Comparison of ENCODE assay signal across 23 cellular contexts in the genomic region with DNA sequence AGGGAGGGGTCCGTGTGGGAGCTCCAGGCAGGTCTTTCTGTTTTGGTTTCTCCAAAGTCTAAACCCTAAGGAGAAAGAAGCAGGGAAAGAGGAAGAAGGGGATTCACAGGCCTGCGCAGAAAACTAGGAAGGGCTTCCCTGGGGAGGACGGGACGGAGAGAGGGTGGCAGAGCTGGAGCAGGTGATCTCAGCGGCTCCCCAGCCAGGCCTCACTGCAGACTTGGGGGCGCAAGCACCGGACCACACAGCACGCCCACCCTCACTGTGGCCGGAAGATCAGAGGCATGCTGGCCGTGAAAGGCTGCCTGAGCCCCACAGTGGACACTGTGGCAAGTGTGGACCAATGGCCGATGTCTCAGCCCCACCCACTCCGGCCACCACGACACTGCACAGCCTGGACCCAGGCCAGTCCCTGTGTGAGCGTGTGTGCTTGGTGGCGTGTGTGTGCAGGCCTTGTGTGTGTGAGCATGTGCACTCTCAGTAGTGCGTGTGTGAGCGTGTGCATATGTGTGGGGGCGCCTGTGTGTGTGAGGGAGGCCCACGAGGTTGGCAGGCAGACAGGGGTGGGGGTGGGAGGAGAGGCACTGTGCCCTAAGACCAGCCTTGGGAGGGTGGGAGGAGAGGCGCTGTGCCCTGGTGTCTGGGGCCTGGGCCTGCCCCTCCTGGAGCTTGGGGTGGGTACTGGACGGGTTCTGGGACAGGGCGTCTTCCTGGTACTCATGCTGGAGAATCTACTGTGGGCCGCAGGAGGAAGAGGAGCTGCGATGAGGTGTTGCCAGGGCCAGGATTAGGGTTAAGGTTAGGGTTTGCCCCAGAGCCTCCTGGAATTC. TPM values are rescaled to one million over a fixed set of nuclear protein-coding genes. Genes with fewer than 3 reads are reported as not detected.
"Had no signal": no experiment of that assay in that cellular context is flagged by ENCODE, and none has a peak within 500 bp of the region (broad histone marks: within the 10 kb centered on the region; RNA-seq: fewer than 3 reads in every experiment).

No MANE protein-coding gene starts in this region.

- H3K27me3 ChIP-seq: right lobe of liver, testis, transverse colon, uterus had no signal

- H3K9me3 ChIP-seq: heart left ventricle, left lung, mucosa of descending colon, right lobe of liver, testis, transverse colon, uterus had no signal

- H3K36me3 ChIP-seq: heart left ventricle, left lung, right lobe of liver, transverse colon, uterus, WERI-Rb-1 had no signal

- ATAC-seq: activated CD4-positive, CD25-positive, alpha-beta regulatory T cell treated with anti-CD3 and anti-CD28 coated beads, Interleukin-2, amount 50 U/mL, for 24 hours; foreskin keratinocyte; heart left ventricle; left lung; right lobe of liver; stimulated activated naive CD8-positive, alpha-beta T cell treated with anti-CD3 and anti-CD28 coated beads, Interleukin-15, Interleukin-2, amounts not matched to agents 100 U/mL and 50 U/mL, for 24 hours had no signal

- H3K27ac ChIP-seq: foreskin keratinocyte, heart left ventricle, left lung, right lobe of liver, testis, transverse colon, uterus, WERI-Rb-1 had no signal

- DNase-seq: activated CD4-positive, alpha-beta T cell treated with anti-CD3 and anti-CD28 coated beads for 48 hours; activated CD4-positive, alpha-beta T cell treated with anti-CD3 and anti-CD28 coated beads, Interleukin-2, amount 50 U/mL, for 48 hours; activated CD8-positive, alpha-beta memory T cell treated with anti-CD3 and anti-CD28 coated beads for 24 hours; activated gamma-delta T cell treated with Interleukin-2 at 50 U/mL for 16 hours; activated naive CD4-positive, alpha-beta T cell treated with anti-CD3 and anti-CD28 coated beads, Interleukin-2, amount 50 U/mL, for 16 hours; activated T-cell treated with anti-CD3 and anti-CD28 coated beads, Interleukin-2, amount 50 U/mL, for 1 hour; amniotic stem cell; endodermal cell; foreskin keratinocyte; hypothalamus; immature natural killer cell; stimulated activated CD4-positive, alpha-beta T cell treated with anti-CD3 and anti-CD28 coated beads, Interleukin-12 subunit alpha, Interleukin-12 subunit beta, amount 100 ng/mL, for 4 hours; stimulated activated CD4-positive, alpha-beta T cell treated with anti-CD3 and anti-CD28 coated beads, Interleukin-4, amount 100 ng/mL, for 1 hour; stimulated activated naive CD8-positive, alpha-beta T cell treated with anti-CD3 and anti-CD28 coated beads, Interleukin-15, Interleukin-2, amounts not matched to agents 100 U/mL and 50 U/mL, for 24 hours; testis; uterus had no signal

- H3K4me3 ChIP-seq: heart left ventricle, left lung, mucosa of descending colon, right lobe of liver, testis, transverse colon, uterus had no signal

- H3K4me1 ChIP-seq: foreskin keratinocyte, testis, uterus had no signal

RNA-seq across cellular contexts. Expression of a gene that starts 15.4 kb away (rescaled TPM):
- polyA plus RNA-seq: immature natural killer cell had no signal
